Comparison of ENCODE assay signal across 21 cellular contexts in the genomic region with DNA sequence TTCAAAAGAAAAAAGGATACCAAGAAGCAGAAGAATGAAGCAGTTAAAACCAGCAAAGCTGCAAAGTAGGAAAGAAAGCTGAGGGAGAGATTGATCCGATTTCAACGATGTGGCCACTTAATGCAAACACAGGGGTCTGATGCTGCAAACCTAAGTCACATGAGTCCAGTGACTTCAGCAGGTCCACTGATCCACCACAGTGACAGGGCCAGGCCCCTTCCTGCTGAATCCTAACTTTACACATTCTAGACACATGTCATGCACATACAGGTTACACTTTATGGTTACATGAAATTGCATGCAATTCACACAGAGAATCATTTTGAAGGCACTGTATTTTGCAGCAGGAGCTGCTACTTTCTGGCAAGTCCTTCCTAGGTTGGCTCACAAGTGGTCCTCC.
"Had no signal": no experiment of that assay in that cellular context is flagged by ENCODE, and none has a peak within 500 bp of the region (broad histone marks: within the 10 kb centered on the region; RNA-seq: fewer than 3 reads in every experiment).

No MANE protein-coding gene starts in this region.

- FAIRE-seq: HepG2 had no signal

- ATAC-seq: HepG2, Panc1, PC-3 had no signal

- H3K9me3 ChIP-seq: SK-N-SH had no signal

- H3K27ac ChIP-seq: KMS-11, RWPE1 had no signal

- H3K4me2 ChIP-seq: KMS-11, SK-N-SH had no signal

- H3K9ac ChIP-seq: KMS-11, SK-N-SH had no signal

- DNase-seq: IMR-90; Kasumi-1; MM.1S; NCI-H1092 treated with DMSO at 0.1 percent for 48 hours; NCI-H1436; NCI-H1694; NCI-H187 treated with DMSO at 0.1 percent for 48 hours; NCI-H2029 treated with DMSO at 0.1 percent for 48 hours; NCI-H2171 treated with DMSO at 0.1 percent for 48 hours; NCI-H524; NCI-H526 treated with DMSO at 0.1 percent for 48 hours; NCI-H774; NK-92 treated with Interleukin-12 subunit alpha and Interleukin-12 subunit beta, amount 100 ng/mL, for 24 hours; PC-3; SHP77; SK-N-SH; SW 1271 had no signal

- H3K9me2 ChIP-seq: SK-N-SH had no signal
